8 cellular contexts compared by ENCODE assay signal in genomic region chr10:51389415-51390342, GRCh38.
A peak's percentile ranks its signal among the peaks of the same experiment; 100 is the strongest.
DNase-seq lines count a peak whose midpoint lies in the region; ATAC-seq and TF ChIP-seq lines count a peak whose summit lies in the region.

No MANE protein-coding gene starts in this region.

- H3K27me3 Mint-ChIP-seq in immature natural killer cell (ENCODE audit: low read depth in 3 of 3): peaks cover 0 to 2% (median 1%) of the 10 kb centered on the region in 3 donors

- H3K4me1 ChIP-seq in DOHH2 (ENCODE audit: control insufficient read depth, low read length) (no peaks in the 10 kb centered on the region), ascending aorta (peaks cover 0 to 23% of the 10 kb centered on the region in 2 donors)

- ATAC-seq in GM19351 (IDR thresholded peaks at IDR 0.05; ENCODE audit: unreplicated experiment) (peak; percentile 98), HG03280 (IDR thresholded peaks at IDR 0.05; ENCODE audit: unreplicated experiment) (peak; percentile 83)

- no peaks in the 10 kb centered on the region for H4K20me1 ChIP-seq in DOHH2 (ENCODE audit: control insufficient read depth, insufficient read depth, low read depth, low read length)

- no peak overlapping the region for H3K4me2 ChIP-seq in DOHH2 (ENCODE audit: low read length)

- H3K9me2 ChIP-seq in DOHH2 (replicated peaks; ENCODE audit: control insufficient read depth, low read length): no peaks in the 10 kb centered on the region

- no peaks in the 10 kb centered on the region for H3K36me3 ChIP-seq in DOHH2 (ENCODE audit: control insufficient read depth, low read length)
- H3K36me3 ChIP-seq in ascending aorta: no peaks in the 10 kb centered on the region

- H3K9me3 ChIP-seq in DOHH2 (ENCODE audit: control insufficient read depth, insufficient read depth, low read length) (no peaks in the 10 kb centered on the region), ascending aorta (no peaks in the 10 kb centered on the region)

- no peak overlapping the region for H3K27ac Mint-ChIP-seq in immature natural killer cell

- H3K4me3 ChIP-seq in DOHH2 (ENCODE audit: low read length): no peak overlapping the region
- no peak overlapping the region for H3K4me3 ChIP-seq in ascending aorta
- no peak overlapping the region for H3K4me3 ChIP-seq in coronary artery

- no peak overlapping the region for H3K27ac ChIP-seq in DOHH2 (ENCODE audit: low read depth, low read length)
- peak overlapping the region in 1 of 2 donors; percentile 11 for H3K27ac ChIP-seq in ascending aorta
- peak overlapping the region in 1 of 2 donors; percentile 48 for H3K27ac ChIP-seq in coronary artery

- no peak overlapping the region for H3K4me3 Mint-ChIP-seq in immature natural killer cell

- intact Hi-C loops in ascending aorta (cut with DNase I): loop anchor here (10.0 kb wide), 1 partner anchor 385 kb away; no protein-coding TSS in a partner anchor

- TF ChIP-seq CTCF in DOHH2 (IDR thresholded peaks at IDR 0.05; ENCODE audit: low read depth, low read length, poor library complexity, severe bottlenecking): peak; percentile 74
- TF ChIP-seq CTCF in ascending aorta (IDR thresholded peaks at IDR 0.05): peak in 2 of 3 experiments; percentile 26 to 38
- TF ChIP-seq CTCF in coronary artery (IDR thresholded peaks at IDR 0.05): no peak

- no peaks in the 10 kb centered on the region for H3K36me3 Mint-ChIP-seq in immature natural killer cell

- no peaks in the 10 kb centered on the region for H3K4me1 Mint-ChIP-seq in immature natural killer cell

- H3K27me3 ChIP-seq in DOHH2 (ENCODE audit: control insufficient read depth, low read length): no peaks in the 10 kb centered on the region
- H3K27me3 ChIP-seq in ascending aorta: no peaks in the 10 kb centered on the region

- H3K9me3 Mint-ChIP-seq in immature natural killer cell: peaks cover 0 to 2% (median 0%) of the 10 kb centered on the region in 6 donors

- no peaks in the 10 kb centered on the region for H3F3A ChIP-seq in DOHH2 (ENCODE audit: control insufficient read depth, insufficient read depth)

- DNase-seq in RPMI7951 (ENCODE audit: low read depth) (peak; percentile 52), ascending aorta (ENCODE audit: low spot score in 2 of 2) (no peak), immature natural killer cell (peak in 2 of 3 donors; percentile 4 to 5), coronary artery (ENCODE audit: low spot score) (no peak)
- peak in 2 of 3 experiments; percentile 4 to 22 for DNase-seq in stimulated activated CD4-positive, alpha-beta T cell treated with anti-CD3 and anti-CD28 coated beads, TNF-alpha, amount 100 ng/mL, for 24 hours (ENCODE audit: low read depth in 3 of 3)

- no peaks in the 10 kb centered on the region for H3K79me2 ChIP-seq in DOHH2 (ENCODE audit: control insufficient read depth, low read length)

Comparison
In these comparisons a context has a peak if more than half of its experiments do, and no peak if none do; other contexts are left out.
1. DNase-seq: peak in RPMI7951 (single experiment), immature natural killer cell (2 of 3) and stimulated activated CD4-positive, alpha-beta T cell treated with anti-CD3 and anti-CD28 coated beads, TNF-alpha, amount 100 ng/mL, for 24 hours (2 of 3); none in ascending aorta (0 of 2) and coronary artery (single experiment).